In the genomic region with DNA sequence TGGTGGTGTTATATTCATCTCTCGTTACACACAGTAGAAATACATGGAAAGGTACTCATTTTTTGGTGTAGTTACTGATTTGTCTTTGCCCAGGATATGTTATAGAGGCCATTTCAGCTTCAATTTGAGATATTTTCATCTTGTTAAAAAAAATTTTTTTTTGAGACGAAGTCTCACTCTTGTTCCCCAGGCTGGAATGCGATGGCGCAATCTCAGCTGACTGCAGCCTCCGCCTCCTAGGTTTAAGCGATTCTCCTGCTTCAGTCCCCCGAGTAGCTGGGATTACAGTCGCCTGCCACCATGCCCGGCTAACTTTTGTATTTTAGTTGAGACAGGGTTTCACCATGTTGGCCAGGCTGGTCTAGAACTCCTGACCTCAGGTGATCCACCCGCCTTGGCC, we compare ENCODE assay signal across 31 cellular contexts.
"Had no signal": no experiment of that assay in that cellular context is flagged by ENCODE, and none has a peak within 500 bp of the region (broad histone marks: within the 10 kb centered on the region; RNA-seq: fewer than 3 reads in every experiment).

No MANE protein-coding gene starts in this region.

- DNase-seq: activated B cell treated with CpG ODN at 0.5 μM for 24 hours; activated CD4-positive, alpha-beta memory T cell treated with anti-CD3 and anti-CD28 coated beads, Interleukin-2, amount 10 ng/mL, durations not matched to agents 7 days and 5 days; activated CD4-positive, alpha-beta T cell treated with anti-CD3 and anti-CD28 coated beads, Interleukin-2, amount 10 ng/mL, durations not matched to agents 7 days and 5 days; activated gamma-delta T cell; activated naive CD4-positive, alpha-beta T cell treated with anti-CD3 and anti-CD28 coated beads, Interleukin-2, amount 50 U/mL, for 16 hours; activated T-cell treated with anti-CD3 and anti-CD28 coated beads for 4 hours; activated T-cell treated with anti-CD3 and anti-CD28 coated beads, Interleukin-2, amount 50 U/mL, for 48 hours; brain microvascular endothelial cell; MG63; MV-4-11; NCI-H1092 treated with DMSO at 0.1 percent for 48 hours; NCI-H1417 treated with DMSO at 0.1 percent for 48 hours; NCI-H1694; NCI-H2029; NCI-H2107; NCI-H2171 treated with DMSO at 0.1 percent for 48 hours; NCI-H226; NCI-H510A; NCI-H526 treated with DMSO at 0.1 percent for 48 hours; NCI-H82; NK-92 treated with Interleukin-12 subunit alpha and Interleukin-12 subunit beta, amount 100 ng/mL, for 24 hours; OCI-M1; RPMI8226; SJCRH30; SK-N-SH; T-helper 1 cell had no signal

- H3K27me3 Mint-ChIP-seq: activated B cell treated with CpG ODN at 0.5 μM for 24 hours; activated CD4-positive, alpha-beta memory T cell treated with anti-CD3 and anti-CD28 coated beads, Interleukin-2, amount 10 ng/mL, durations not matched to agents 7 days and 5 days; activated CD4-positive, alpha-beta T cell treated with anti-CD3 and anti-CD28 coated beads, Interleukin-2, amount 10 ng/mL, durations not matched to agents 7 days and 5 days; activated T-helper 17 cell treated with anti-CD3 and anti-CD28 coated beads, Interleukin-2, amount 50 U/mL, for 72 hours had no signal

- ATAC-seq: activated T-helper 17 cell treated with anti-CD3 and anti-CD28 coated beads, Interleukin-2, amount 50 U/mL, for 72 hours; Panc1; Right ventricle myocardium inferior had no signal

- H3K9ac ChIP-seq: SK-N-SH had no signal

- H3K27ac ChIP-seq: brain microvascular endothelial cell, cardiac muscle cell, SJCRH30 had no signal

- H3K27me3 ChIP-seq: brain microvascular endothelial cell, cardiac muscle cell, MG63, SJCRH30 had no signal

- H3K4me3 Mint-ChIP-seq: activated B cell treated with CpG ODN at 0.5 μM for 24 hours; activated CD4-positive, alpha-beta memory T cell treated with anti-CD3 and anti-CD28 coated beads, Interleukin-2, amount 10 ng/mL, durations not matched to agents 7 days and 5 days; activated CD4-positive, alpha-beta T cell treated with anti-CD3 and anti-CD28 coated beads, Interleukin-2, amount 10 ng/mL, durations not matched to agents 7 days and 5 days; activated T-helper 17 cell treated with anti-CD3 and anti-CD28 coated beads, Interleukin-2, amount 50 U/mL, for 72 hours; T-helper 2 cell treated with Interferon-gamma antibody and Interleukin-4, amounts not matched to agents 5 μg/mL and 100 μg/mL, for 36 hours had no signal

- H3K4me3 ChIP-seq: cardiac muscle cell, MG63, SJCRH30 had no signal

- H3K4me2 ChIP-seq: SK-N-SH had no signal

- H3K9me3 ChIP-seq: MG63, SJCRH30, SK-N-SH had no signal

- H3K27ac Mint-ChIP-seq: activated B cell treated with CpG ODN at 0.5 μM for 24 hours; activated CD4-positive, alpha-beta memory T cell treated with anti-CD3 and anti-CD28 coated beads, Interleukin-2, amount 10 ng/mL, durations not matched to agents 7 days and 5 days; activated CD4-positive, alpha-beta T cell treated with anti-CD3 and anti-CD28 coated beads, Interleukin-2, amount 10 ng/mL, durations not matched to agents 7 days and 5 days; activated T-helper 17 cell treated with anti-CD3 and anti-CD28 coated beads, Interleukin-2, amount 50 U/mL, for 72 hours; T-helper 2 cell treated with Interferon-gamma antibody and Interleukin-4, amounts not matched to agents 5 μg/mL and 100 μg/mL, for 36 hours had no signal

- H3K4me1 Mint-ChIP-seq: activated B cell treated with CpG ODN at 0.5 μM for 24 hours had no signal

- H3K4me1 ChIP-seq: SJCRH30 had no signal
